ENCODE assay signal across 8 cellular contexts in genomic region chr5:72817076-72817476, GRCh38. TPM values are rescaled to one million over a fixed set of nuclear protein-coding genes. Genes with fewer than 3 reads are reported as not detected.
DNase-seq lines count a peak whose midpoint lies in the region; ATAC-seq and TF ChIP-seq lines count a peak whose summit lies in the region.

No MANE protein-coding gene starts in this region.

- peaks cover 15% of the 10 kb centered on the region for H3K4me1 ChIP-seq in Caco-2

- H3K9me3 ChIP-seq in Caco-2: no peaks in the 10 kb centered on the region

- POLR2A ChIA-PET in Caco-2 (lab: Charles Lee): interaction anchor here (1.2 to 1.3 kb wide), 2 partner anchors 206 to 497 kb away, joined by 3 read pairs; partner anchors contain the start of genes MRPS27 and PTCD2

- H3K36me3 Mint-ChIP-seq in Caco-2 (ENCODE audit: insufficient read depth, unreplicated experiment): peaks cover 5% of the 10 kb centered on the region
- peaks cover 5% of the 10 kb centered on the region for H3K36me3 Mint-ChIP-seq in central memory CD8-positive, alpha-beta T cell (ENCODE audit: insufficient read depth)

- H3K27ac Mint-ChIP-seq in Caco-2 (ENCODE audit: unreplicated experiment): peak overlapping the region; percentile 91
- peak overlapping the region; percentile 96 for H3K27ac Mint-ChIP-seq in central memory CD8-positive, alpha-beta T cell (ENCODE audit: low read depth)

- H3K36me3 ChIP-seq in Caco-2 (ENCODE audit: control insufficient read depth, insufficient read depth, low read length): no peaks in the 10 kb centered on the region
- H3K36me3 ChIP-seq in kidney epithelial cell (ENCODE audit: control insufficient read depth, insufficient read depth, low read length): no peaks in the 10 kb centered on the region

- no peak for TF ChIP-seq CTCF in Caco-2 (IDR thresholded peaks at IDR 0.05; ENCODE audit: insufficient read depth in 1 of 2, low read depth in 1 of 2, low read length in 1 of 2, severe bottlenecking in 1 of 2, unreplicated experiment in 1 of 2)
- TF ChIP-seq CTCF in kidney epithelial cell (IDR thresholded peaks at IDR 0.05; ENCODE audit: insufficient read depth, low read length, poor library complexity, severe bottlenecking): no peak

- peaks cover 5% of the 10 kb centered on the region for H3K27me3 Mint-ChIP-seq in Caco-2 (ENCODE audit: insufficient read depth, unreplicated experiment)
- peaks cover 9% of the 10 kb centered on the region for H3K27me3 Mint-ChIP-seq in central memory CD8-positive, alpha-beta T cell

- H3K9me3 Mint-ChIP-seq in Caco-2 (ENCODE audit: unreplicated experiment): no peaks in the 10 kb centered on the region
- no peaks in the 10 kb centered on the region for H3K9me3 Mint-ChIP-seq in central memory CD8-positive, alpha-beta T cell

- peak overlapping the region; percentile 91 for H3K4me3 ChIP-seq in Caco-2 (ENCODE audit: low read depth, low read length)
- H3K4me3 ChIP-seq in kidney epithelial cell (ENCODE audit: low read depth, low read length): peak overlapping the region; percentile 88

- peak overlapping the region; percentile 98 for H3K4me3 Mint-ChIP-seq in Caco-2 (ENCODE audit: unreplicated experiment)
- H3K4me3 Mint-ChIP-seq in central memory CD8-positive, alpha-beta T cell: peak overlapping the region; percentile 97

- DNase-seq in Caco-2 (peak in 1 of 2 experiments; percentile 52), T-helper 1 cell (peak in 3 of 5 donors; percentile 8 to 32 (median 21)), kidney epithelial cell (ENCODE audit: low read depth) (no peak), DMS153 treated with DMSO at 0.1 percent for 48 hours (lab: John Stamatoyannopoulos, UW; ENCODE audit: unreplicated experiment) (no peak)
- DNase-seq in central memory CD8-positive, alpha-beta T cell (ENCODE audit: low spot score in 2 of 2): no peak
- peak; percentile 50 for DNase-seq in stimulated activated CD4-positive, alpha-beta T cell treated with anti-CD3 and anti-CD28 coated beads, Interleukin-15, amount 100 ng/mL, for 24 hours

- CTCF ChIA-PET in Caco-2 (lab: Charles Lee): interaction anchor here (0.7 to 2.1 kb wide), 2 partner anchors 110 to 206 kb away, joined by 3 to 15 read pairs; no protein-coding TSS in a partner anchor

- peaks cover 11% of the 10 kb centered on the region for H3K4me1 Mint-ChIP-seq in Caco-2 (ENCODE audit: low read depth, unreplicated experiment)
- peaks cover 17% of the 10 kb centered on the region for H3K4me1 Mint-ChIP-seq in central memory CD8-positive, alpha-beta T cell

- no TSS peak for BruUV-seq in Caco-2 (replicated peaks; lab: Mats Ljungman, UMichigan)

- intact Hi-C loops in Caco-2 (cut with micrococcal nuclease; ENCODE audit: unreplicated experiment): no loop called here

- no peaks in the 10 kb centered on the region for H3K27me3 ChIP-seq in Caco-2 (replicated peaks; ENCODE audit: control insufficient read depth, insufficient read depth, low read length)
- no peaks in the 10 kb centered on the region for H3K27me3 ChIP-seq in kidney epithelial cell (ENCODE audit: control insufficient read depth, insufficient read depth, low read length)

- ATAC-seq in GM19397 (IDR thresholded peaks at IDR 0.05; ENCODE audit: unreplicated experiment) (peak; percentile 31), HG03442 (IDR thresholded peaks at IDR 0.05; ENCODE audit: unreplicated experiment) (peak; percentile 23)
- peak; percentile 24 for ATAC-seq in central memory CD8-positive, alpha-beta T cell (replicated peaks; ENCODE audit: extremely low read depth, poor library complexity, severe bottlenecking)

RNA-seq across cellular contexts. Expression of gene TNPO1, which starts 0.6 kb away (rescaled TPM):
- total RNA-seq in Caco-2 (2022) (148 TPM in 2 replicates), kidney epithelial cell (111 and 118 TPM in 2 replicates)

Comparison
In these comparisons a context has a peak if more than half of its experiments do, and no peak if none do; other contexts are left out.
1. DNase-seq: peak in T-helper 1 cell (3 of 5) and stimulated activated CD4-positive, alpha-beta T cell treated with anti-CD3 and anti-CD28 coated beads, Interleukin-15, amount 100 ng/mL, for 24 hours (single experiment); none in central memory CD8-positive, alpha-beta T cell (0 of 2), kidney epithelial cell (single experiment) and DMS153 treated with DMSO at 0.1 percent for 48 hours (single experiment).
2. Peak in every context shown above with its lines, with median percentiles within 50 percentile points of each other: ATAC-seq.